Comparison of ENCODE assay signal across 8 cellular contexts in genomic region chr2:28809927-28810326, GRCh38. TPM values are rescaled to one million over a fixed set of nuclear protein-coding genes. Genes with fewer than 3 reads are reported as not detected.
DNase-seq lines count a peak whose midpoint lies in the region; ATAC-seq and TF ChIP-seq lines count a peak whose summit lies in the region.

No MANE protein-coding gene starts in this region.

- no peak for ATAC-seq in activated naive CD4-positive, alpha-beta T cell treated with anti-CD3 and anti-CD28 coated beads, Interleukin-2, amount 50 U/mL, for 72 hours
- ATAC-seq in memory B cell (ENCODE audit: low read depth), result no peak
- no peak for ATAC-seq in upper lobe of right lung

- intact Hi-C loops in upper lobe of right lung (cut with DNase I), result no loop called here

- in situ Hi-C loops in astrocyte of the cerebellum (cut with HindIII; ENCODE audit: low sequenced_read_pairs), result no loop called here

- H3K27ac ChIP-seq in upper lobe of right lung, result no peak overlapping the region

- no peak for TF ChIP-seq CTCF in astrocyte of the cerebellum (IDR thresholded peaks at IDR 0.05; ENCODE audit: low read depth, low read length, missing control alignments)
- no peak for TF ChIP-seq CTCF in upper lobe of right lung (IDR thresholded peaks at IDR 0.05)
- no peak for TF ChIP-seq CTCF in GM10266 (IDR thresholded peaks at IDR 0.05; ENCODE audit: control insufficient read depth, insufficient read depth, low read depth, missing control alignments)

- peak overlapping the region; percentile 41 for H3K27ac Mint-ChIP-seq in activated naive CD4-positive, alpha-beta T cell treated with anti-CD3 and anti-CD28 coated beads, Interleukin-2, amount 50 U/mL, for 24 hours
- peak overlapping the region in 1 of 2 donors; percentile 79 for H3K27ac Mint-ChIP-seq in activated naive CD4-positive, alpha-beta T cell treated with anti-CD3 and anti-CD28 coated beads, Interleukin-2, amount 50 U/mL, for 72 hours
- H3K27ac Mint-ChIP-seq in memory B cell, result peak overlapping the region; percentile 70

- peaks cover 2% of the 10 kb centered on the region for H3K36me3 Mint-ChIP-seq in activated naive CD4-positive, alpha-beta T cell treated with anti-CD3 and anti-CD28 coated beads, Interleukin-2, amount 50 U/mL, for 24 hours
- H3K36me3 Mint-ChIP-seq in activated naive CD4-positive, alpha-beta T cell treated with anti-CD3 and anti-CD28 coated beads, Interleukin-2, amount 50 U/mL, for 72 hours, result peaks cover 0 to 11% of the 10 kb centered on the region in 2 donors
- H3K36me3 Mint-ChIP-seq in memory B cell, result peaks cover 2% of the 10 kb centered on the region

- peaks cover 12% of the 10 kb centered on the region for H3K36me3 ChIP-seq in upper lobe of right lung

- H3K27me3 ChIP-seq in upper lobe of right lung, result no peaks in the 10 kb centered on the region

- peak overlapping the region; percentile 36 for H3K4me3 ChIP-seq in astrocyte of the cerebellum (ENCODE audit: low read depth, low read length)
- peak overlapping the region; percentile 54 for H3K4me3 ChIP-seq in upper lobe of right lung

- no peak for DNase-seq in activated naive CD4-positive, alpha-beta T cell treated with anti-CD3 and anti-CD28 coated beads, Interleukin-2, amount 50 U/mL, for 72 hours (ENCODE audit: low spot score in 2 of 2)
- DNase-seq in astrocyte of the cerebellum (ENCODE audit: low read depth), result no peak
- DNase-seq in memory B cell (ENCODE audit: low spot score in 2 of 2), result no peak
- no peak for DNase-seq in upper lobe of right lung
- no peak for DNase-seq in DMS153 (lab: John Stamatoyannopoulos, UW)
- no peak for DNase-seq in NCI-H1417 (lab: John Stamatoyannopoulos, UW)
- no peak for DNase-seq in GM10266 (ENCODE audit: extremely low spot score)

- H3K9me3 Mint-ChIP-seq in activated naive CD4-positive, alpha-beta T cell treated with anti-CD3 and anti-CD28 coated beads, Interleukin-2, amount 50 U/mL, for 24 hours, result peaks cover 5% of the 10 kb centered on the region
- no peaks in the 10 kb centered on the region for H3K9me3 Mint-ChIP-seq in activated naive CD4-positive, alpha-beta T cell treated with anti-CD3 and anti-CD28 coated beads, Interleukin-2, amount 50 U/mL, for 72 hours
- H3K9me3 Mint-ChIP-seq in memory B cell, result peaks cover 2% of the 10 kb centered on the region

- peaks cover 7% of the 10 kb centered on the region for H3K4me1 ChIP-seq in upper lobe of right lung

- peak overlapping the region; percentile 82 for H3K4me3 Mint-ChIP-seq in activated naive CD4-positive, alpha-beta T cell treated with anti-CD3 and anti-CD28 coated beads, Interleukin-2, amount 50 U/mL, for 24 hours
- H3K4me3 Mint-ChIP-seq in memory B cell, result peak overlapping the region; percentile 87

- no peaks in the 10 kb centered on the region for H3K9me3 ChIP-seq in upper lobe of right lung

- H3K4me1 Mint-ChIP-seq in activated naive CD4-positive, alpha-beta T cell treated with anti-CD3 and anti-CD28 coated beads, Interleukin-2, amount 50 U/mL, for 24 hours, result peaks cover 12% of the 10 kb centered on the region
- no peaks in the 10 kb centered on the region for H3K4me1 Mint-ChIP-seq in memory B cell

- H3K27me3 Mint-ChIP-seq in activated naive CD4-positive, alpha-beta T cell treated with anti-CD3 and anti-CD28 coated beads, Interleukin-2, amount 50 U/mL, for 24 hours, result no peaks in the 10 kb centered on the region
- no peaks in the 10 kb centered on the region for H3K27me3 Mint-ChIP-seq in memory B cell

RNA-seq across cellular contexts. Expression of gene SPDYA, which starts 0.7 kb away (rescaled TPM):
- 1 to 10 TPM; 1.8 to 2.0 TPM for total RNA-seq in activated naive CD4-positive, alpha-beta T cell treated with anti-CD3 and anti-CD28 coated beads, Interleukin-2, amount 50 U/mL, for 72 hours
- 1.5 TPM for total RNA-seq in upper lobe of right lung

RNA-seq across cellular contexts. Expression of gene PPP1CB, which starts 58.3 kb away (rescaled TPM):
- total RNA-seq in activated naive CD4-positive, alpha-beta T cell treated with anti-CD3 and anti-CD28 coated beads, Interleukin-2, amount 50 U/mL, for 72 hours, result 100 to 1,000 TPM; 185 to 201 TPM
- total RNA-seq in upper lobe of right lung, result 256 TPM
